ENCODE assay signal across 17 cellular contexts in the genomic region with DNA sequence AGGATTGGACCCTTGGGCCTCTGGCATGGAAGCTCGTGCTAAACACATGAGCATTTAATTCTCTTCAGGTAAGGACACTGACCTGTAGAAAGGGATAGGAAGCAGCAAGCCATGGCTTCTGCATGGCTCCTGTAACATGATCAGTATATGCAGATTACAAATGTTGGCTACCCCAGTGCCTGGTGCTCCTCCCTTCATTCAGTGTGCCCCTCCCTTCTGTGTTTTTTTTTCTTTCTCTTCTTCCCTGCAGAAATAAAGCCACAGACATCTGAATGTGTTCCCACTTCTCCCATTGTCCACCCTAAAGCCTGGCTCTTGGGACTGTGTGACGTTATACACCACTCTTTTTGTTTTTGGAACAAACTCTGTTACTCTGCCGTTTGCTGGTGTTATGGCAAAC. TPM values are rescaled to one million over a fixed set of nuclear protein-coding genes. Genes with fewer than 3 reads are reported as not detected.
A peak's percentile ranks its signal among the peaks of the same experiment; 100 is the strongest.
DNase-seq lines count a peak whose midpoint lies in the region; ATAC-seq and TF ChIP-seq lines count a peak whose summit lies in the region.
"Had no signal": no experiment of that assay in that cellular context is flagged by ENCODE, and none has a peak within 500 bp of the region (broad histone marks: within the 10 kb centered on the region; RNA-seq: fewer than 3 reads in every experiment).

No MANE protein-coding gene starts in this region.

- H3K4me1 ChIP-seq in mucosa of rectum (ENCODE audit: control insufficient read depth in 2 of 2, insufficient read depth in 2 of 2, low read length in 2 of 2), result peaks cover 59 to 90% of the 10 kb centered on the region in 2 donors
- H3K4me1 ChIP-seq: BLaER1 had no signal

- H3K27ac ChIP-seq in mucosa of rectum (ENCODE audit: low read depth in 2 of 2, low read length in 2 of 2), result peak overlapping the region; percentile 75 to 89
- H3K27ac ChIP-seq: 22Rv1, BLaER1, esophagus muscularis mucosa had no signal

- ATAC-seq in central memory CD8-positive, alpha-beta T cell (replicated peaks; ENCODE audit: extremely low read depth, poor library complexity, severe bottlenecking), result no peak

- H3K27me3 Mint-ChIP-seq in central memory CD8-positive, alpha-beta T cell, result no peaks in the 10 kb centered on the region
- H3K27me3 Mint-ChIP-seq in endothelial cell (ENCODE audit: unreplicated experiment), result no peaks in the 10 kb centered on the region
- H3K27me3 Mint-ChIP-seq: activated naive CD4-positive, alpha-beta T cell treated with anti-CD3 and anti-CD28 coated beads, Interleukin-2, amount 10 ng/mL, durations not matched to agents 7 days and 5 days had no signal

- no peaks in the 10 kb centered on the region for H3K9me3 ChIP-seq in mucosa of rectum (ENCODE audit: control insufficient read depth in 2 of 2, low read length in 2 of 2)
- H3K9me3 ChIP-seq: BLaER1 had no signal

- DNase-seq in DMS 273 (lab: John Stamatoyannopoulos, UW; ENCODE audit: unreplicated experiment), result peak; percentile 24
- no peak for DNase-seq in DMS 273 treated with DMSO at 0.1 percent for 48 hours (lab: John Stamatoyannopoulos, UW)
- DNase-seq in NCI-H2029 (lab: John Stamatoyannopoulos, UW), result peak; percentile 13
- DNase-seq in central memory CD8-positive, alpha-beta T cell (ENCODE audit: low spot score in 2 of 2), result no peak
- DNase-seq in KG1 (lab: John Stamatoyannopoulos, UW), result no peak
- no peak for DNase-seq in endothelial cell (ENCODE audit: low spot score)
- DNase-seq in stimulated activated CD4-positive, alpha-beta T cell treated with anti-CD3 and anti-CD28 coated beads, Interleukin-4, amount 100 ng/mL, for 24 hours, result no peak
- DNase-seq: activated CD4-positive, alpha-beta T cell treated with anti-CD3 and anti-CD28 coated beads for 4 hours; activated naive CD4-positive, alpha-beta T cell treated with anti-CD3 and anti-CD28 coated beads, Interleukin-2, amount 10 ng/mL, durations not matched to agents 7 days and 5 days; dermis blood vessel endothelial cell; NCI-H2081 treated with DMSO at 0.1 percent for 48 hours; SHP77; stimulated activated CD8-positive, alpha-beta memory T cell treated with anti-CD3 and anti-CD28 coated beads, Interleukin-4, amount 100 ng/mL, for 48 hours had no signal

- peaks cover 88% of the 10 kb centered on the region for H3K4me1 Mint-ChIP-seq in central memory CD8-positive, alpha-beta T cell
- peaks cover 25% of the 10 kb centered on the region for H3K4me1 Mint-ChIP-seq in endothelial cell (ENCODE audit: unreplicated experiment)

- no peaks in the 10 kb centered on the region for H3K36me3 ChIP-seq in mucosa of rectum (ENCODE audit: control insufficient read depth in 2 of 2, insufficient read depth in 2 of 2, low read length in 2 of 2)
- H3K36me3 ChIP-seq: BLaER1, esophagus muscularis mucosa had no signal

- H3K4me3 ChIP-seq in mucosa of rectum (ENCODE audit: low read length in 2 of 2), result no peak overlapping the region
- H3K4me3 ChIP-seq: BLaER1, esophagus muscularis mucosa had no signal

- H3K9ac ChIP-seq in mucosa of rectum (ENCODE audit: low read depth in 1 of 2, low read length in 2 of 2), result peak overlapping the region in 1 of 2 donors; percentile 13
- H3K9ac ChIP-seq: BLaER1 had no signal

- no peaks in the 10 kb centered on the region for H3K9me3 Mint-ChIP-seq in central memory CD8-positive, alpha-beta T cell
- no peaks in the 10 kb centered on the region for H3K9me3 Mint-ChIP-seq in endothelial cell (ENCODE audit: unreplicated experiment)
- H3K9me3 Mint-ChIP-seq: activated naive CD4-positive, alpha-beta T cell treated with anti-CD3 and anti-CD28 coated beads, Interleukin-2, amount 10 ng/mL, durations not matched to agents 7 days and 5 days had no signal

- H3K27ac Mint-ChIP-seq in central memory CD8-positive, alpha-beta T cell (ENCODE audit: low read depth), result peak overlapping the region; percentile 36
- no peak overlapping the region for H3K27ac Mint-ChIP-seq in endothelial cell (ENCODE audit: unreplicated experiment)
- H3K27ac Mint-ChIP-seq: activated naive CD4-positive, alpha-beta T cell treated with anti-CD3 and anti-CD28 coated beads, Interleukin-2, amount 10 ng/mL, durations not matched to agents 7 days and 5 days had no signal

- TF ChIP-seq CTCF in endothelial cell (IDR thresholded peaks at IDR 0.05; ENCODE audit: unreplicated experiment), result no peak

- no peak overlapping the region for H3K4me3 Mint-ChIP-seq in central memory CD8-positive, alpha-beta T cell
- H3K4me3 Mint-ChIP-seq in endothelial cell (ENCODE audit: unreplicated experiment), result no peak overlapping the region
- H3K4me3 Mint-ChIP-seq: activated naive CD4-positive, alpha-beta T cell treated with anti-CD3 and anti-CD28 coated beads, Interleukin-2, amount 10 ng/mL, durations not matched to agents 7 days and 5 days had no signal

- no peaks in the 10 kb centered on the region for H3K36me3 Mint-ChIP-seq in central memory CD8-positive, alpha-beta T cell (ENCODE audit: insufficient read depth)
- peaks cover 4% of the 10 kb centered on the region for H3K36me3 Mint-ChIP-seq in endothelial cell (ENCODE audit: low read depth, unreplicated experiment)

- H3K27me3 ChIP-seq in mucosa of rectum (ENCODE audit: control insufficient read depth in 2 of 2, insufficient read depth in 2 of 2, low read length in 2 of 2), result no peaks in the 10 kb centered on the region
- H3K27me3 ChIP-seq: BLaER1, esophagus muscularis mucosa had no signal

RNA-seq across cellular contexts. Expression of a gene that starts 53.0 kb away (rescaled TPM):
- total RNA-seq in endothelial cell (ENCODE audit: unreplicated experiment), result 81.5 TPM

Comparison
In these comparisons a context has a peak if more than half of its experiments do, and no peak if none do; other contexts are left out.
1. DNase-seq: peak in DMS 273 (single experiment) and NCI-H2029 (single experiment); none in DMS 273 treated with DMSO at 0.1 percent for 48 hours (single experiment), central memory CD8-positive, alpha-beta T cell (0 of 2), KG1 (single experiment), endothelial cell (single experiment) and stimulated activated CD4-positive, alpha-beta T cell treated with anti-CD3 and anti-CD28 coated beads, Interleukin-4, amount 100 ng/mL, for 24 hours (single experiment).